Comparison of ENCODE assay signal across 11 cellular contexts in genomic region chr17:47286198-47286914, GRCh38. TPM values are rescaled to one million over a fixed set of nuclear protein-coding genes. Genes with fewer than 3 reads are reported as not detected.
DNase-seq lines count a peak whose midpoint lies in the region; ATAC-seq lines count a peak whose summit lies in the region.
"Had no signal": no experiment of that assay in that cellular context is flagged by ENCODE, and none has a peak within 500 bp of the region (broad histone marks: within the 10 kb centered on the region; RNA-seq: fewer than 3 reads in every experiment).

No MANE protein-coding gene starts in this region.

- H3K9me3 ChIP-seq in Karpas-422 (ENCODE audit: low read length) = no peaks in the 10 kb centered on the region

- peaks cover 5% of the 10 kb centered on the region for H3K4me1 Mint-ChIP-seq in activated T-cell treated with anti-CD3 and anti-CD28 coated beads, Interleukin-2, amount 50 U/mL, for 72 hours (ENCODE audit: low read depth)
- H3K4me1 Mint-ChIP-seq in stimulated activated naive B cell treated with anti-CD40 and anti-IgM and Interleukin-4, amounts not matched to agents 10 μg/mL and 1 μg/mL and 100 μg/mL, for 72 hours = peaks cover 57 to 81% of the 10 kb centered on the region in 2 donors

- H4K20me1 ChIP-seq in Karpas-422 (ENCODE audit: insufficient read depth, low read depth, low read length) = no peaks in the 10 kb centered on the region

- DNase-seq in activated T-cell treated with anti-CD3 and anti-CD28 coated beads, Interleukin-2, amount 50 U/mL, for 72 hours = peak in 1 of 2 donors; percentile 20
- no peak for DNase-seq in activated T-cell treated with anti-CD3 and anti-CD28 coated beads, Interleukin-2, amount 50 U/mL, for 48 hours
- peak; percentile 76 for DNase-seq in Karpas-422
- DNase-seq in stimulated activated naive B cell treated with anti-CD40 and anti-IgM and Interleukin-4, amounts not matched to agents 10 μg/mL and 1 μg/mL and 100 μg/mL, for 72 hours = peak; percentile 88
- DNase-seq in LoVo (ENCODE audit: low spot score) = no peak
- no peak for DNase-seq in NCI-H2227 (lab: John Stamatoyannopoulos, UW; ENCODE audit: unreplicated experiment)
- DNase-seq in NK-92 treated with Interleukin-12 subunit alpha and Interleukin-12 subunit beta, amount 100 ng/mL, for 24 hours (lab: John Stamatoyannopoulos, UW) = no peak
- DNase-seq: HCEC 1CT; naive thymus-derived CD4-positive, alpha-beta T cell; NCI-H2171 treated with DMSO at 0.1 percent for 48 hours had no signal

- H3K4me1 ChIP-seq in Karpas-422 (ENCODE audit: low read length) = peaks cover 22% of the 10 kb centered on the region

- peak; percentile 46 to 85 for ATAC-seq in activated T-cell treated with anti-CD3 and anti-CD28 coated beads, Interleukin-2, amount 50 U/mL, for 72 hours (replicated peaks in 1 of 2)
- ATAC-seq in HG02642 (IDR thresholded peaks at IDR 0.05; ENCODE audit: poor library complexity, unreplicated experiment) = peak; percentile 67
- peak; percentile 91 to 92 for ATAC-seq in stimulated activated naive B cell treated with anti-CD40 and anti-IgM and Interleukin-4, amounts not matched to agents 10 μg/mL and 1 μg/mL and 100 μg/mL, for 72 hours (replicated peaks)
- ATAC-seq: naive thymus-derived CD4-positive, alpha-beta T cell had no signal

- peak overlapping the region; percentile 82 for H3K27ac ChIP-seq in Karpas-422 (ENCODE audit: low read length)

- no peaks in the 10 kb centered on the region for H3K36me3 ChIP-seq in Karpas-422 (ENCODE audit: insufficient read depth, low read length)

- no peaks in the 10 kb centered on the region for H3K79me2 ChIP-seq in Karpas-422 (ENCODE audit: low read length)

- H3K4me3 ChIP-seq in Karpas-422 (ENCODE audit: low read length) = peak overlapping the region; percentile 47; the same call in 1 of the 2 replicates

- H3K4me2 ChIP-seq in Karpas-422 (ENCODE audit: low read depth, low read length, poor library complexity, severe bottlenecking) = peak overlapping the region; percentile 75

- no peak overlapping the region for H3K27ac Mint-ChIP-seq in activated T-cell treated with anti-CD3 and anti-CD28 coated beads, Interleukin-2, amount 50 U/mL, for 72 hours
- H3K27ac Mint-ChIP-seq in stimulated activated naive B cell treated with anti-CD40 and anti-IgM and Interleukin-4, amounts not matched to agents 10 μg/mL and 1 μg/mL and 100 μg/mL, for 72 hours = peak overlapping the region; percentile 96
- H3K27ac Mint-ChIP-seq: naive thymus-derived CD4-positive, alpha-beta T cell had no signal

- H3K36me3 Mint-ChIP-seq in activated T-cell treated with anti-CD3 and anti-CD28 coated beads, Interleukin-2, amount 50 U/mL, for 72 hours (ENCODE audit: insufficient read depth in 2 of 2) = no peaks in the 10 kb centered on the region
- peaks cover 39 to 61% of the 10 kb centered on the region in 2 donors for H3K36me3 Mint-ChIP-seq in stimulated activated naive B cell treated with anti-CD40 and anti-IgM and Interleukin-4, amounts not matched to agents 10 μg/mL and 1 μg/mL and 100 μg/mL, for 72 hours
- H3K36me3 Mint-ChIP-seq: naive thymus-derived CD4-positive, alpha-beta T cell had no signal

- H3K9ac ChIP-seq in Karpas-422 (ENCODE audit: low read length) = peak overlapping the region; percentile 61

- H3K9me3 Mint-ChIP-seq in activated T-cell treated with anti-CD3 and anti-CD28 coated beads, Interleukin-2, amount 50 U/mL, for 72 hours = no peaks in the 10 kb centered on the region
- peaks cover 0 to 1% of the 10 kb centered on the region in 2 donors for H3K9me3 Mint-ChIP-seq in stimulated activated naive B cell treated with anti-CD40 and anti-IgM and Interleukin-4, amounts not matched to agents 10 μg/mL and 1 μg/mL and 100 μg/mL, for 72 hours

- peaks cover 13% of the 10 kb centered on the region for H3K27me3 Mint-ChIP-seq in activated T-cell treated with anti-CD3 and anti-CD28 coated beads, Interleukin-2, amount 50 U/mL, for 72 hours (ENCODE audit: low read depth)
- no peaks in the 10 kb centered on the region for H3K27me3 Mint-ChIP-seq in stimulated activated naive B cell treated with anti-CD40 and anti-IgM and Interleukin-4, amounts not matched to agents 10 μg/mL and 1 μg/mL and 100 μg/mL, for 72 hours

- no peaks in the 10 kb centered on the region for H3K9me2 ChIP-seq in Karpas-422 (replicated peaks; ENCODE audit: insufficient read depth, low read length)

- H2AFZ ChIP-seq in Karpas-422 (ENCODE audit: low read length) = peak overlapping the region; percentile 87

- no peaks in the 10 kb centered on the region for H3K27me3 ChIP-seq in Karpas-422 (ENCODE audit: low read length)

- peak overlapping the region in 1 of 2 donors; percentile 23 for H3K4me3 Mint-ChIP-seq in activated T-cell treated with anti-CD3 and anti-CD28 coated beads, Interleukin-2, amount 50 U/mL, for 72 hours
- H3K4me3 Mint-ChIP-seq in stimulated activated naive B cell treated with anti-CD40 and anti-IgM and Interleukin-4, amounts not matched to agents 10 μg/mL and 1 μg/mL and 100 μg/mL, for 72 hours = peak overlapping the region; percentile 17 to 53
- H3K4me3 Mint-ChIP-seq: naive thymus-derived CD4-positive, alpha-beta T cell had no signal

RNA-seq across cellular contexts. Expression of gene ITGB3, which starts 32.7 kb away (rescaled TPM):
- not detected for total RNA-seq in activated T-cell treated with anti-CD3 and anti-CD28 coated beads, Interleukin-2, amount 50 U/mL, for 72 hours
- 16.4 and 19.6 TPM in 2 replicates for total RNA-seq in Karpas-422 (2014; rRNA removed; shearing (Covaris generic); ENCODE audit: low replicate concordance)

RNA-seq across cellular contexts. Expression of gene EFCAB13, which starts 37.4 kb away (rescaled TPM):
- 1 to 10 TPM; 5.9 to 9.0 TPM for total RNA-seq in activated T-cell treated with anti-CD3 and anti-CD28 coated beads, Interleukin-2, amount 50 U/mL, for 72 hours
- 0.58 and 1.0 TPM in 2 replicates for total RNA-seq in Karpas-422 (2014; rRNA removed; shearing (Covaris generic); ENCODE audit: low replicate concordance)

Comparison
In these comparisons a context has a peak if more than half of its experiments do, and no peak if none do; other contexts are left out.
1. DNase-seq: peak in Karpas-422 (single experiment) and stimulated activated naive B cell treated with anti-CD40 and anti-IgM and Interleukin-4, amounts not matched to agents 10 μg/mL and 1 μg/mL and 100 μg/mL, for 72 hours (single experiment); none in activated T-cell treated with anti-CD3 and anti-CD28 coated beads, Interleukin-2, amount 50 U/mL, for 48 hours (0 of 2), LoVo (single experiment), NCI-H2227 (single experiment) and NK-92 treated with Interleukin-12 subunit alpha and Interleukin-12 subunit beta, amount 100 ng/mL, for 24 hours (single experiment).
2. RNA of gene ITGB3, which starts 32.7 kb away (total RNA-seq): 16.4 to 19.6 TPM in Karpas-422; not detected in activated T-cell treated with anti-CD3 and anti-CD28 coated beads, Interleukin-2, amount 50 U/mL, for 72 hours; every median in the first group is over 10 times any median in the second.
3. Peak in every context shown above with its lines, with median percentiles within 50 percentile points of each other: ATAC-seq.